1 cellular context compared by ENCODE assay signal in genomic region chr12:11812558-11813421, GRCh38.
TF ChIP-seq lines count a peak whose summit lies in the region.

No MANE protein-coding gene starts in this region.

TF ChIP-seq in SK-N-SH treated with all-trans-retinoic acid at 6 μM for 48 hours, 23 proteins besides CTCF, POLR2A, EP300 and RAD21 (continued from another document):
- TF ChIP-seq BACH2 (CRISPR knock-in tag; IDR thresholded peaks at IDR 0.05; ENCODE audit: borderline replicate concordance) (no peak), RARB (CRISPR knock-in tag; IDR thresholded peaks at IDR 0.05) (no peak)
TF ChIP-seq in SK-N-SH treated with all-trans-retinoic acid at 6 μM for 48 hours: peak in this region for 0.
